35 cellular contexts compared by ENCODE assay signal in the genomic region with DNA sequence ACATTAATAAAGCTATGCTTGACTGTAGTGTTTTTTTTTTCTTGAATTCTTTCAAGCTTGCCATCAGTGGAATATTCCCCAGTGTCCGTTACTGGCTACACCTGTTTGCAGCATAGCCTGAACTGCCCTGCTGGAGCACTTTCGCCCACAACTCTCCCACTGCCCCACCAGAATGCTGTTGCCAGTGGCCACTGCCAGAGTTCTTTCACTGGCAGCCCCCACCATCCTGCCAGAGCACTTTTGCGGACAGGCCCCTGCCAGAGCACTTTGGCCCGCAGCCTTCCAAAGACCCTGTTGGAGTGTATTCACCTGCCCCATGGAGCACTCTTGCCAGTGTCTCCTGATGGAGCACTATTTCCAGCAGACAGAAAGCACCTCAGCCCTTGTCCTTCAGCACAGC.
"Had no signal": no experiment of that assay in that cellular context is flagged by ENCODE, and none has a peak within 500 bp of the region (broad histone marks: within the 10 kb centered on the region; RNA-seq: fewer than 3 reads in every experiment).

No MANE protein-coding gene starts in this region.

- H3K9ac ChIP-seq: KMS-11 had no signal

- DNase-seq: Karpas-422, Kasumi-1, MG63, MM.1S, MV-4-11, NCI-H1048, NCI-H1092, NCI-H1092 treated with DMSO at 0.1 percent for 48 hours, NCI-H1105, NCI-H1105 treated with DMSO at 0.1 percent for 48 hours, NCI-H1417, NCI-H1417 treated with DMSO at 0.1 percent for 48 hours, NCI-H1436, NCI-H1436 treated with DMSO at 0.1 percent for 48 hours, NCI-H146, NCI-H1694, NCI-H1694 treated with DMSO at 0.1 percent for 48 hours, NCI-H187, NCI-H187 treated with DMSO at 0.1 percent for 48 hours, NCI-H1930, NCI-H2029, NCI-H2029 treated with DMSO at 0.1 percent for 48 hours, NCI-H2081, NCI-H2081 treated with DMSO at 0.1 percent for 48 hours, NCI-H2107, NCI-H2171, NCI-H2171 treated with DMSO at 0.1 percent for 48 hours, NCI-H2227 treated with DMSO at 0.1 percent for 48 hours, NCI-H226, NCI-H345, NCI-H446, NCI-H446 treated with DMSO at 0.1 percent for 48 hours, NCI-H510A, NCI-H510A treated with DMSO at 0.1 percent for 48 hours had no signal

- H3K4me3 ChIP-seq: MG63 had no signal

- H3K27me3 ChIP-seq: MG63 had no signal

- H3K4me2 ChIP-seq: KMS-11 had no signal

- H3K36me3 ChIP-seq: MG63 had no signal

- H3K9me3 ChIP-seq: MG63 had no signal

- H3K27ac ChIP-seq: KMS-11 had no signal
